ENCODE assay signal across 1 cellular context in genomic region chr15:75174102-75174501, GRCh38.
TF ChIP-seq lines count a peak whose summit lies in the region.

No MANE protein-coding gene starts in this region.

TF ChIP-seq in H1, 55 proteins besides CTCF, POLR2A, EP300 and RAD21 (continued from another document):
- TF ChIP-seq SIRT6 (IDR thresholded peaks at IDR 0.05; ENCODE audit: low read length) (no peak), BACH1 (IDR thresholded peaks at IDR 0.05; ENCODE audit: low read length) (no peak), KDM4A (IDR thresholded peaks at IDR 0.05; ENCODE audit: low read depth, low read length, severe bottlenecking) (no peak), HDAC6 (IDR thresholded peaks at IDR 0.05; ENCODE audit: low read depth, low read length) (no peak), GABPA (IDR thresholded peaks at IDR 0.05; ENCODE audit: borderline replicate concordance, insufficient read depth, low read length) (no peak), RXRA (IDR thresholded peaks at IDR 0.05; ENCODE audit: insufficient read depth, low read depth, low read length) (no peak)
